Comparison of ENCODE assay signal across 11 cellular contexts in the genomic region with DNA sequence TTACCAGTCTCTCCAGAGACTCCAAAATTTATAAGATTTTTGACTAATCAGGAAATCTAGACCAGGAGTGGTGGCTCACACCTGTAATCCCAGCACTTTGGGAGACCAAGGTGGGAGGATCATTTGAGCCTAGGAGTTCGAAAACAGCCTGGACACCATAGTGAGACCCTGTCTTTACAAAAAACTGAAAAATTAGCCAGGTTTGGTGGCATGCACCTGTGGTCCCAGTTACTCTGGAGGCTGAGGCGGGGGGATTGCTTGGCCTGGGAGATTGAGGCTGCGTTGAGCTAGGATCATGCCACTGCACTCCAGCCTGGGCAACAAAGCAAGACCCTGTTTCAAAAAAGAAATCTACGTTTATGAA. TPM values are rescaled to one million over a fixed set of nuclear protein-coding genes. Genes with fewer than 3 reads are reported as not detected.
DNase-seq lines count a peak whose midpoint lies in the region; ATAC-seq and TF ChIP-seq lines count a peak whose summit lies in the region.
"Had no signal": no experiment of that assay in that cellular context is flagged by ENCODE, and none has a peak within 500 bp of the region (broad histone marks: within the 10 kb centered on the region; RNA-seq: fewer than 3 reads in every experiment).

No MANE protein-coding gene starts in this region.

- intact Hi-C loops in Caco-2 (cut with micrococcal nuclease; ENCODE audit: unreplicated experiment) (loop anchor here (1.0 to 2.0 kb wide), 4 partner anchors 15 to 149 kb away; a partner anchor contains a TSS), prostate gland (cut with DNase I) (loop anchor here (10.0 kb wide), 1 partner anchor 141 kb away; a partner anchor contains a TSS)

- H3K79me2 ChIP-seq in Karpas-422 (ENCODE audit: low read length), result no peaks in the 10 kb centered on the region

- no peak overlapping the region for H3K9ac ChIP-seq in Karpas-422 (ENCODE audit: low read length)

- H3K9me2 ChIP-seq in Karpas-422 (replicated peaks; ENCODE audit: insufficient read depth, low read length), result no peaks in the 10 kb centered on the region

- no peak for TF ChIP-seq CTCF in Caco-2 (IDR thresholded peaks at IDR 0.05; ENCODE audit: insufficient read depth in 1 of 2, low read depth in 1 of 2, low read length in 1 of 2, severe bottlenecking in 1 of 2, unreplicated experiment in 1 of 2)
- no peak for TF ChIP-seq CTCF in prostate gland (IDR thresholded peaks at IDR 0.05)

- no peaks in the 10 kb centered on the region for H3K9me3 Mint-ChIP-seq in Caco-2 (ENCODE audit: unreplicated experiment)
- H3K9me3 Mint-ChIP-seq: H9 had no signal

- no peak for DNase-seq in Caco-2
- DNase-seq in Karpas-422, result peak; percentile 20
- no peak for DNase-seq in prostate gland (ENCODE audit: low spot score)
- no peak for DNase-seq in HK-2 (ENCODE audit: unreplicated experiment)

- H3K27ac ChIP-seq in Karpas-422 (ENCODE audit: low read length), result no peak overlapping the region
- peak overlapping the region; percentile 2 for H3K27ac ChIP-seq in cingulate gyrus (ENCODE audit: low read depth, low read length)
- peak overlapping the region; percentile 72 to 96 for H3K27ac ChIP-seq in prostate gland

- H4K20me1 ChIP-seq in Karpas-422 (ENCODE audit: insufficient read depth, low read depth, low read length), result no peaks in the 10 kb centered on the region

- H3K4me3 Mint-ChIP-seq in Caco-2 (ENCODE audit: unreplicated experiment), result peak overlapping the region; percentile 61
- H3K4me3 Mint-ChIP-seq: H9 had no signal

- H3K9me3 ChIP-seq in Caco-2, result no peaks in the 10 kb centered on the region
- H3K9me3 ChIP-seq in Karpas-422 (ENCODE audit: low read length), result no peaks in the 10 kb centered on the region
- H3K9me3 ChIP-seq in prostate gland, result no peaks in the 10 kb centered on the region

- H3K27ac Mint-ChIP-seq in Caco-2 (ENCODE audit: unreplicated experiment), result peak overlapping the region; percentile 61

- H3K4me2 ChIP-seq in Karpas-422 (ENCODE audit: low read depth, low read length, poor library complexity, severe bottlenecking), result no peak overlapping the region

- ATAC-seq in GM21723 (IDR thresholded peaks at IDR 0.05; ENCODE audit: unreplicated experiment) (no peak), HG03342 (IDR thresholded peaks at IDR 0.05; ENCODE audit: unreplicated experiment) (no peak)

- peaks cover 11% of the 10 kb centered on the region for H3K36me3 Mint-ChIP-seq in Caco-2 (ENCODE audit: insufficient read depth, unreplicated experiment)

- BruUV-seq in Caco-2 (replicated peaks; lab: Mats Ljungman, UMichigan), result no TSS peak

- H2AFZ ChIP-seq in Karpas-422 (ENCODE audit: low read length), result no peak overlapping the region

- H3K27me3 Mint-ChIP-seq in Caco-2 (ENCODE audit: insufficient read depth, unreplicated experiment), result no peaks in the 10 kb centered on the region

- H3K4me3 ChIP-seq in Caco-2 (ENCODE audit: low read depth, low read length), result no peak overlapping the region
- no peak overlapping the region for H3K4me3 ChIP-seq in Karpas-422 (ENCODE audit: low read length)
- no peak overlapping the region for H3K4me3 ChIP-seq in prostate gland

- peaks cover 7% of the 10 kb centered on the region for H3K4me1 ChIP-seq in Caco-2
- no peaks in the 10 kb centered on the region; the same call in 1 of the 2 replicates for H3K4me1 ChIP-seq in Karpas-422 (ENCODE audit: low read length)
- H3K4me1 ChIP-seq in prostate gland (replicated peaks), result peaks cover 8% of the 10 kb centered on the region

- WGBS in prostate gland, result 90% methylated on average over 4 of the region's 4 CpGs

- CTCF ChIA-PET in Caco-2 (lab: Charles Lee), result interaction anchor here (0.8 to 2.6 kb wide), 17 partner anchors 9 to 211 kb away, joined by 3 to 40 read pairs (median 6); a partner anchor contains a TSS

- H3K27me3 ChIP-seq in Caco-2 (replicated peaks; ENCODE audit: control insufficient read depth, insufficient read depth, low read length) (no peaks in the 10 kb centered on the region), Karpas-422 (ENCODE audit: low read length) (no peaks in the 10 kb centered on the region), prostate gland (replicated peaks; ENCODE audit: insufficient read depth) (no peaks in the 10 kb centered on the region)

- H3K4me1 Mint-ChIP-seq in Caco-2 (ENCODE audit: low read depth, unreplicated experiment), result peaks cover 32% of the 10 kb centered on the region

- H3K36me3 ChIP-seq in Caco-2 (ENCODE audit: control insufficient read depth, insufficient read depth, low read length), result no peaks in the 10 kb centered on the region
- no peaks in the 10 kb centered on the region for H3K36me3 ChIP-seq in Karpas-422 (ENCODE audit: insufficient read depth, low read length)
- H3K36me3 ChIP-seq in prostate gland, result peaks cover 0 to 3% of the 10 kb centered on the region in 2 donors

- POLR2A ChIA-PET in Caco-2 (lab: Charles Lee), result interaction anchor here (0.8 to 2.1 kb wide), 4 partner anchors 9 to 148 kb away, joined by 3 to 11 read pairs (median 4); a partner anchor contains a TSS

- TF ChIP-seq POLR2A in prostate gland (IDR thresholded peaks at IDR 0.05), result no peak

RNA-seq across cellular contexts. Expression of a gene that starts 10.0 kb away (rescaled TPM):
- 10.5 and 10.6 TPM in 2 replicates for total RNA-seq in Caco-2 (2022)
- total RNA-seq in Karpas-422 (2014; rRNA removed; shearing (Covaris generic); ENCODE audit: low replicate concordance), result 10.6 and 19.6 TPM in 2 replicates
- total RNA-seq in prostate gland, result 100 to 1,000 TPM in 1 of 2 donors, 10 to 100 TPM in 1; 88.9 to 171 TPM

RNA-seq across cellular contexts. Expression of a gene that starts 14.4 kb away (rescaled TPM):
- 0.50 and 1.3 TPM in 2 replicates for total RNA-seq in Caco-2 (2022)
- not detected in 2 replicates for total RNA-seq in Karpas-422 (2014; rRNA removed; shearing (Covaris generic); ENCODE audit: low replicate concordance)
- under 1 TPM; 0.27 to 0.85 TPM for total RNA-seq in prostate gland
- total RNA-seq: epithelial cell of proximal tubule, H9, mesenteric fat pad, renal cortical epithelial cell had no signal
